In the genomic region with DNA sequence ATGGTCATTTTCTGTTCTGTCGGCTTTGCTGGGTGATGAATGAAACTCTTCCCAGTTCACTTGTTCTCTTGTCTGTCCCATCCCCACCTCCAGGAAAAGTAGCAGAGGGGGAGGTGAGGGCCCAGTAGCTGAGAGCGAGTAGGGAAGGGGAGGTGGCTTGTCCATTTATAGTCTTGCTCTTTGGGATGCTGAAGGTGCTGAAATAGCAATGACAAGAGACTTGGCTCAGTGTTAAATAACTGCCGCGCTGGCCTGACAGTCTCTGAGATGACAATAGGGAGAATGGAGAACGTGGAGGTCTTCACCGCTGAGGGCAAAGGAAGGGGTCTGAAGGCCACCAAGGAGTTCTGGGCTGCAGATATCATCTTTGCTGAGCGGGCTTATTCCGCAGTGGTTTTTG, we compare ENCODE assay signal across 25 cellular contexts. TPM values are rescaled to one million over a fixed set of nuclear protein-coding genes. Genes with fewer than 3 reads are reported as not detected.
DNase-seq lines count a peak whose midpoint lies in the region; ATAC-seq, FAIRE-seq and TF ChIP-seq lines count a peak whose summit lies in the region.
"Had no signal": no experiment of that assay in that cellular context is flagged by ENCODE, and none has a peak within 500 bp of the region (broad histone marks: within the 10 kb centered on the region; RNA-seq: fewer than 3 reads in every experiment).

SMYD1 (plus strand) TSS at position 228 of the 400 bp plus-strand sequence; CDS start at position 268, 40 bp downstream.

- no peak for FAIRE-seq in K562 (lab: Jason Lieb, UNC)

- H3K4me3 Mint-ChIP-seq in neural progenitor cell: no peak within 1 kb of the TSS
- H3K4me3 Mint-ChIP-seq: activated CD4-positive, alpha-beta T cell treated with anti-CD3 and anti-CD28 coated beads for 36 hours; activated naive CD4-positive, alpha-beta T cell treated with anti-CD3 and anti-CD28 coated beads, Interleukin-2, amount 50 U/mL, for 24 hours; CD8-positive, alpha-beta memory T cell; stimulated activated naive CD8-positive, alpha-beta T cell treated with anti-CD3 and anti-CD28 coated beads, Interleukin-15, Interleukin-2, amounts not matched to agents 100 ng/mL and 50 ng/mL, for 24 hours; T-helper 2 cell treated with Interferon-gamma antibody and Interleukin-4, amounts not matched to agents 5 μg/mL and 100 μg/mL, for 36 hours had no signal

- H4K20me1 ChIP-seq in K562 (replicated peaks; ENCODE audit: control insufficient read depth, insufficient read depth, low read length) (no peaks in the 10 kb centered on the region), neural progenitor cell (ENCODE audit: low read depth) (no peaks in the 10 kb centered on the region), SK-N-SH (ENCODE audit: insufficient read depth) (no peaks in the 10 kb centered on the region)

- H3K36me3 Mint-ChIP-seq in neural progenitor cell: no peaks in the 10 kb centered on the region
- H3K36me3 Mint-ChIP-seq: activated naive CD4-positive, alpha-beta T cell treated with anti-CD3 and anti-CD28 coated beads, Interleukin-2, amount 50 U/mL, for 24 hours; CD8-positive, alpha-beta memory T cell had no signal

- H3K9me3 ChIP-seq in K562 (replicated peaks; ENCODE audit: control insufficient read depth, insufficient read depth, low read depth, low read length) (no peaks in the 10 kb centered on the region), heart right ventricle (no peaks in the 10 kb centered on the region), neural progenitor cell (ENCODE audit: low read depth) (no peaks in the 10 kb centered on the region), skeletal muscle tissue (ENCODE audit: control insufficient read depth in 3 of 3, low read length in 3 of 3) (no peaks in the 10 kb centered on the region), SK-N-SH (no peaks in the 10 kb centered on the region)

- H3K9me2 ChIP-seq in SK-N-SH: no peaks in the 10 kb centered on the region

- peak within 1 kb of the TSS; percentile 36 for H3K27ac Mint-ChIP-seq in neural progenitor cell
- H3K27ac Mint-ChIP-seq: activated CD4-positive, alpha-beta T cell treated with anti-CD3 and anti-CD28 coated beads for 36 hours; activated naive CD4-positive, alpha-beta T cell treated with anti-CD3 and anti-CD28 coated beads, Interleukin-2, amount 50 U/mL, for 24 hours; activated T-helper 2 cell treated with anti-CD3 and anti-CD28 coated beads, Interferon-gamma antibody, Interleukin-2, Interleukin-4, amounts not matched to agents 10 μg/mL and 5 μg/mL and 100 μg/mL, durations not matched to agents 14 hours and 24 hours and 36 hours; stimulated activated naive CD8-positive, alpha-beta T cell treated with anti-CD3 and anti-CD28 coated beads, Interleukin-15, Interleukin-2, amounts not matched to agents 100 ng/mL and 50 ng/mL, for 24 hours; T-helper 2 cell treated with Interferon-gamma antibody and Interleukin-4, amounts not matched to agents 5 μg/mL and 100 μg/mL, for 36 hours had no signal

- H3K9ac ChIP-seq in K562 (ENCODE audit: insufficient read depth in 1 of 2, low read depth in 2 of 2, low read length in 2 of 2) (peak within 1 kb of the TSS in 1 of 2 experiments; percentile 54; a peak in 1 of 4 replicates), neural progenitor cell (no peak within 1 kb of the TSS), skeletal muscle tissue (ENCODE audit: low read depth in 1 of 3, low read length in 3 of 3) (peak within 1 kb of the TSS; percentile 78 to 86 (median 81)), SK-N-SH (no peak within 1 kb of the TSS)

- H3K27ac ChIP-seq in K562 (ENCODE audit: extremely low read depth, low read depth, low read length) (no peak within 1 kb of the TSS), heart right ventricle (peak within 1 kb of the TSS; percentile 72 to 96 (median 78)), neural progenitor cell (no peak within 1 kb of the TSS), skeletal muscle tissue (ENCODE audit: low read depth, low read length) (peak within 1 kb of the TSS; percentile 92), SK-N-SH (ENCODE audit: low read depth in 2 of 2, low read length in 1 of 2) (peak within 1 kb of the TSS in 1 of 2 experiments; percentile 4; a peak in 1 of 4 replicates)

- TF ChIP-seq POLR2A in K562 (conservative IDR thresholded peaks at IDR 0.05): no peak

- no peaks in the 10 kb centered on the region for H3K9me3 Mint-ChIP-seq in neural progenitor cell
- H3K9me3 Mint-ChIP-seq: activated naive CD4-positive, alpha-beta T cell treated with anti-CD3 and anti-CD28 coated beads, Interleukin-2, amount 50 U/mL, for 24 hours; activated T-helper 2 cell treated with anti-CD3 and anti-CD28 coated beads, Interferon-gamma antibody, Interleukin-2, Interleukin-4, amounts not matched to agents 10 μg/mL and 5 μg/mL and 100 μg/mL, durations not matched to agents 14 hours and 24 hours and 36 hours; CD8-positive, alpha-beta memory T cell; stimulated activated naive CD8-positive, alpha-beta T cell treated with anti-CD3 and anti-CD28 coated beads, Interleukin-15, Interleukin-2, amounts not matched to agents 100 ng/mL and 50 ng/mL, for 24 hours; T-helper 2 cell treated with Interferon-gamma antibody and Interleukin-4, amounts not matched to agents 5 μg/mL and 100 μg/mL, for 36 hours had no signal

- H3K27me3 Mint-ChIP-seq in neural progenitor cell (ENCODE audit: insufficient read depth, low read depth): peaks cover 7% of the 10 kb centered on the region
- H3K27me3 Mint-ChIP-seq: activated CD4-positive, alpha-beta T cell treated with anti-CD3 and anti-CD28 coated beads for 36 hours; activated naive CD4-positive, alpha-beta T cell treated with anti-CD3 and anti-CD28 coated beads, Interleukin-2, amount 50 U/mL, for 24 hours; stimulated activated naive CD8-positive, alpha-beta T cell treated with anti-CD3 and anti-CD28 coated beads, Interleukin-15, Interleukin-2, amounts not matched to agents 100 ng/mL and 50 ng/mL, for 24 hours had no signal

- DNase-seq in K562 (ENCODE audit: extremely low read depth in 1 of 4, low spot score in 3 of 4): no peak
- DNase-seq in heart right ventricle: peak in 1 of 2 donors; percentile 52
- no peak for DNase-seq in neural progenitor cell (ENCODE audit: low spot score)
- DNase-seq in NCI-H446 (lab: John Stamatoyannopoulos, UW): no peak
- no peak for DNase-seq in GM13977 (ENCODE audit: low spot score)
- DNase-seq in SK-N-SH: no peak
- DNase-seq: activated CD4-positive, alpha-beta T cell treated with anti-CD3 and anti-CD28 coated beads for 36 hours; amygdala; CD8-positive, alpha-beta memory T cell; DMS 273 treated with DMSO at 0.1 percent for 48 hours; mesenchymal stem cell; NCI-H1417; NCI-H2029; NCI-H226; SHP77 treated with DMSO at 0.1 percent for 48 hours; stimulated activated CD8-positive, alpha-beta memory T cell treated with anti-CD3 and anti-CD28 coated beads, Interleukin-4, amount 100 ng/mL, for 48 hours had no signal

- no peak within 1 kb of the TSS for H3K4me3 ChIP-seq in K562
- peak within 1 kb of the TSS; percentile 26 to 61 (median 50) for H3K4me3 ChIP-seq in heart right ventricle
- no peak within 1 kb of the TSS for H3K4me3 ChIP-seq in neural progenitor cell
- H3K4me3 ChIP-seq in skeletal muscle tissue (ENCODE audit: low read length in 3 of 3): peak within 1 kb of the TSS; percentile 71 to 84 (median 84)
- no peak within 1 kb of the TSS for H3K4me3 ChIP-seq in SK-N-SH (ENCODE audit: low read depth in 2 of 2, low read length in 1 of 2)

- peak within 1 kb of the TSS; percentile 51 for H2AFZ ChIP-seq in K562 (ENCODE audit: low read depth, low read length)
- peak within 1 kb of the TSS; percentile 0 for H2AFZ ChIP-seq in neural progenitor cell (replicated peaks)
- H2AFZ ChIP-seq in SK-N-SH (ENCODE audit: low read depth): no peak within 1 kb of the TSS

- TF ChIP-seq CTCF in K562 (IDR thresholded peaks at IDR 0.05 in 2 of 3, conservative IDR thresholded peaks at IDR 0.05 in 1 of 3; ENCODE audit: insufficient read depth in 2 of 3, low read depth in 1 of 3, low read length in 3 of 3) (no peak), heart right ventricle (IDR thresholded peaks at IDR 0.05) (no peak), neural progenitor cell (IDR thresholded peaks at IDR 0.05) (no peak), GM13977 (IDR thresholded peaks at IDR 0.05; ENCODE audit: extremely low read depth, insufficient read depth, missing control alignments) (no peak), SK-N-SH (IDR thresholded peaks at IDR 0.05) (no peak)

- no peak for ATAC-seq in K562
- peak; percentile 85 to 92 (median 90) for ATAC-seq in heart right ventricle
- ATAC-seq: activated CD4-positive, alpha-beta T cell treated with anti-CD3 and anti-CD28 coated beads for 36 hours; HCT116; Panc1 had no signal

- TF ChIP-seq RAD21 in K562 (CRISPR knock-in tag; conservative IDR thresholded peaks at IDR 0.05 in 1 of 2, IDR thresholded peaks at IDR 0.05 in 1 of 2) (no peak), SK-N-SH (IDR thresholded peaks at IDR 0.05; ENCODE audit: low read length) (no peak)

- no peak for TF ChIP-seq EP300 in K562 (IDR thresholded peaks at IDR 0.05; ENCODE audit: low read length)
- no peak for TF ChIP-seq EP300 in SK-N-SH (IDR thresholded peaks at IDR 0.05; ENCODE audit: borderline replicate concordance in 1 of 2, low read depth in 1 of 2, low read length in 1 of 2)

- H3F3A ChIP-seq in neural progenitor cell (ENCODE audit: low read depth): no peaks in the 10 kb centered on the region
- H3F3A ChIP-seq in SK-N-SH (replicated peaks; ENCODE audit: insufficient read depth): no peaks in the 10 kb centered on the region

- in situ Hi-C loops in K562 (cut with MboI) (no loop called here), GM13977 (cut with MboI; ENCODE audit: low pct_unique_long_range_greater_than_20kb, low sequenced_read_pairs, unreplicated experiment) (loop anchor here (10.0 kb wide), 1 partner anchor 97 kb away; no protein-coding TSS in a partner anchor)

- H3K27me3 ChIP-seq in K562 (ENCODE audit: control insufficient read depth in 2 of 2, insufficient read depth in 2 of 2, low read length in 2 of 2): no peaks in the 10 kb centered on the region
- H3K27me3 ChIP-seq in heart right ventricle: peaks cover 0 to 4% (median 0%) of the 10 kb centered on the region in 7 donors
- no peaks in the 10 kb centered on the region for H3K27me3 ChIP-seq in neural progenitor cell
- no peaks in the 10 kb centered on the region for H3K27me3 ChIP-seq in skeletal muscle tissue (ENCODE audit: control insufficient read depth in 3 of 3, insufficient read depth in 3 of 3, low read length in 3 of 3)
- no peaks in the 10 kb centered on the region for H3K27me3 ChIP-seq in SK-N-SH (ENCODE audit: insufficient read depth)

- H3K36me3 ChIP-seq in K562 (ENCODE audit: control insufficient read depth, insufficient read depth, low read length): no peaks in the 10 kb centered on the region
- no peaks in the 10 kb centered on the region for H3K36me3 ChIP-seq in heart right ventricle
- H3K36me3 ChIP-seq in neural progenitor cell: no peaks in the 10 kb centered on the region
- no peaks in the 10 kb centered on the region for H3K36me3 ChIP-seq in skeletal muscle tissue (ENCODE audit: control insufficient read depth in 3 of 3, insufficient read depth in 3 of 3, low read length in 3 of 3)
- no peaks in the 10 kb centered on the region for H3K36me3 ChIP-seq in SK-N-SH (replicated peaks in 1 of 2; ENCODE audit: control insufficient read depth in 1 of 2, insufficient read depth in 2 of 2, low read length in 1 of 2)

- intact Hi-C loops in K562 (cut with micrococcal nuclease) (no loop called here), heart right ventricle (cut with DNase I) (no loop called here)

- H3K4me1 ChIP-seq in K562 (replicated peaks in 1 of 2; ENCODE audit: control insufficient read depth in 2 of 2, insufficient read depth in 2 of 2, low read length in 2 of 2) (peaks cover 0 to 5% of the 10 kb centered on the region in 2 experiments; a peak in 3 of 5 replicates), heart right ventricle (peaks cover 0 to 21% (median 0%) of the 10 kb centered on the region in 9 donors), neural progenitor cell (no peaks in the 10 kb centered on the region), skeletal muscle tissue (ENCODE audit: control insufficient read depth in 3 of 3, insufficient read depth in 3 of 3, low read length in 3 of 3) (peaks cover 5 to 12% (median 11%) of the 10 kb centered on the region in 3 donors), SK-N-SH (ENCODE audit: control insufficient read depth in 1 of 2, insufficient read depth in 2 of 2, low read depth in 1 of 2, low read length in 1 of 2) (no peaks in the 10 kb centered on the region; a peak in 1 of 4 replicates)

- H3K9me1 ChIP-seq in K562 (ENCODE audit: control insufficient read depth, insufficient read depth, low read length): no peaks in the 10 kb centered on the region

- BruUV-seq in K562 (replicated peaks; lab: Mats Ljungman, UMichigan): no TSS peak

- peaks cover 17% of the 10 kb centered on the region for H3K4me1 Mint-ChIP-seq in neural progenitor cell
- H3K4me1 Mint-ChIP-seq: activated CD4-positive, alpha-beta T cell treated with anti-CD3 and anti-CD28 coated beads for 36 hours; activated naive CD4-positive, alpha-beta T cell treated with anti-CD3 and anti-CD28 coated beads, Interleukin-2, amount 50 U/mL, for 24 hours; CD8-positive, alpha-beta memory T cell had no signal

- 53% methylated on average over 8 of the region's 8 CpGs for WGBS in K562 (ENCODE audit: insufficient coverage, low coverage, missing lambda C conversion rate)
- 31 to 37% methylated on average over 8 of the region's 8 CpGs for WGBS in heart right ventricle, 2 donors
- WGBS in SK-N-SH (ENCODE audit: low lambda C conversion rate): 98% methylated on average over 8 of the region's 8 CpGs

- H3K4me2 ChIP-seq in K562 (ENCODE audit: insufficient read depth, low read length) (no peak within 1 kb of the TSS), neural progenitor cell (no peak within 1 kb of the TSS), SK-N-SH (no peak within 1 kb of the TSS)

- CTCF ChIA-PET in K562 (lab: Yijun Ruan, JAX; ENCODE audit: low intra/inter-chr PET ratio) (no interaction called here), SK-N-SH (lab: Yijun Ruan, JAX) (interaction anchor here (1.3 to 3.7 kb wide), 3 partner anchors 8 to 92 kb away, joined by 4 to 19 read pairs (median 18); no protein-coding TSS in a partner anchor)

- H3K79me2 ChIP-seq in K562 (ENCODE audit: control insufficient read depth, insufficient read depth, low read length): no peaks in the 10 kb centered on the region
- H3K79me2 ChIP-seq in neural progenitor cell (ENCODE audit: low read depth): no peaks in the 10 kb centered on the region
- H3K79me2 ChIP-seq in SK-N-SH (ENCODE audit: insufficient read depth): no peaks in the 10 kb centered on the region

- POLR2A ChIA-PET in K562 (lab: Yijun Ruan, JAX) (interaction anchor here (0.7 to 1.4 kb wide), 3 partner anchors 9 to 43 kb away, joined by 3 to 4 read pairs (median 4); no protein-coding TSS in a partner anchor), SK-N-SH (lab: Yijun Ruan, JAX) (no interaction called here)

RNA-seq across cellular contexts. Expression of gene SMYD1, which starts in this region (rescaled TPM):
- total RNA-seq in K562 (2011; cell fraction: chromatin; rRNA removed; ENCODE audit: low replicate concordance): not detected in 2 replicates
- total RNA-seq in K562 (2011; cell fraction: nucleolus; rRNA removed): not detected in 2 replicates
- not detected in 2 replicates for total RNA-seq in K562 (2011; cell fraction: nucleoplasm; rRNA removed)
- not detected in 2 replicates for total RNA-seq in K562 (2014; rRNA removed)
- total RNA-seq in K562 (2014; rRNA removed; fragmentation: Illumina TruSeq; extraction: Trizol): not detected in 2 replicates
- not detected in 2 replicates for total RNA-seq in K562 (2015; rRNA removed; fragmentation: Illumina TruSeq; extraction: Trizol)
- total RNA-seq in K562 (2021): not detected in 2 replicates
- not detected in 2 replicates for polyA plus RNA-seq in K562 (2011; rRNA removed)
- polyA plus RNA-seq in K562 (2011; cell fraction: cytosol; rRNA removed): not detected in 2 replicates
- not detected in 2 replicates for polyA plus RNA-seq in K562 (2011; cell fraction: nucleus; rRNA removed)
- polyA plus RNA-seq in K562 (2012): not detected in 2 replicates
- polyA plus RNA-seq in K562 (2014; fragmentation: Illumina TruSeq; extraction: Trizol): not detected in 2 replicates
- polyA plus RNA-seq in K562 (2014; fragmentation: Nextera tagmentation; extraction: Ambion mirVana): not detected
- polyA plus RNA-seq in K562 (2014; rRNA removed): not detected in 2 replicates
- polyA minus RNA-seq in K562 (2011; rRNA and poly(A)+ RNA removed): not detected in 2 replicates
- polyA minus RNA-seq in K562 (2011; cell fraction: cytosol; rRNA and poly(A)+ RNA removed): not detected in 2 replicates
- polyA minus RNA-seq in K562 (2011; cell fraction: nucleus; rRNA and poly(A)+ RNA removed): not detected in 2 replicates
- 100 to 1,000 TPM; 287 to 534 (median 395) TPM for total RNA-seq in heart right ventricle
- 10 to 100 TPM; 78.7 to 94.0 TPM for polyA plus RNA-seq in heart right ventricle
- not detected in 2 replicates for total RNA-seq in neural progenitor cell (ENCODE audit: low replicate concordance)
- total RNA-seq in skeletal muscle tissue: 147 TPM
- 0.06 TPM in 1 of 2 replicates, not detected in the other for polyA plus RNA-seq in SK-N-SH (2012; rRNA removed)
- polyA plus RNA-seq in SK-N-SH (2012; cell fraction: cytosol; rRNA removed): 0.01 and 0.03 TPM in 2 replicates
- not detected in 2 replicates for polyA plus RNA-seq in SK-N-SH (2012; cell fraction: nucleus; rRNA removed)
- total RNA-seq: activated CD4-positive, alpha-beta T cell treated with anti-CD3 and anti-CD28 coated beads for 36 hours; activated T-helper 2 cell treated with anti-CD3 and anti-CD28 coated beads, Interferon-gamma antibody, Interleukin-2, Interleukin-4, amounts not matched to agents 10 μg/mL and 5 μg/mL and 100 μg/mL, durations not matched to agents 14 hours and 24 hours and 36 hours; CD8-positive, alpha-beta memory T cell; fibroblast of lung had no signal
- polyA plus RNA-seq: BJ; CD8-positive, alpha-beta memory T cell; fibroblast of lung had no signal

Comparison
In these comparisons a context has a peak if more than half of its experiments do, and no peak if none do; other contexts are left out.
1. RNA of gene SMYD1 (total RNA-seq): 287 to 534 TPM in heart right ventricle and 147 TPM in skeletal muscle tissue (single experiment); not detected in K562 and not detected in neural progenitor cell; every median in the first group is over 100 times any median in the second.
2. RNA of gene SMYD1 (polyA plus RNA-seq): 78.7 to 94.0 TPM in heart right ventricle; not detected in K562 and 0.01 to 0.06 TPM in SK-N-SH; every median in the first group is over 10 times any median in the second.
3. H3K27ac ChIP-seq: peak in heart right ventricle (10 of 10) and skeletal muscle tissue (single experiment); none in K562 (single experiment) and neural progenitor cell (single experiment).
4. H3K4me3 ChIP-seq: peak in heart right ventricle (10 of 10) and skeletal muscle tissue (3 of 3); none in K562 (single experiment), neural progenitor cell (single experiment) and SK-N-SH (0 of 2).
5. H3K9ac ChIP-seq: peak in skeletal muscle tissue (3 of 3); none in neural progenitor cell (single experiment) and SK-N-SH (single experiment).